Comparison of ENCODE assay signal across 33 cellular contexts in the genomic region with DNA sequence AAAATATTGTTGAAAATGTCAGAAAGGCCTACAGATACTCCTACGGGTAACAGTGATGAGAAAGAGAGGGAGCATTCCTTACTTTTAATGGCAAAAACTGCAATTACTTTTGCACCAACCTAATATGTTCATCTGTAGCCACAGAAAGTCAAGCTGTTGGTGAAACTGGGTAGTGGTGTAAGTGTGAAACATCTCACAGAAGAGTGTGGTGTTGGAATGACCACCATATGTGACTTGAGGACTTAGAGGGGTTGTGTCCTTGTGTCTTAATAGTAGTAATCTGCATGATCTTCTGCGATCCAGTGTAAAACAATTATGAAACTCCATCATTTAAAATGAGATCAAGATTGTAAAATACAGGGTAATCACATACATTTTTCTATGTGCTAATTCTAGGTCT.
"Had no signal": no experiment of that assay in that cellular context is flagged by ENCODE, and none has a peak within 500 bp of the region (broad histone marks: within the 10 kb centered on the region; RNA-seq: fewer than 3 reads in every experiment).

No MANE protein-coding gene starts in this region.

- DNase-seq: Kasumi-1, MG63, NCI-H1048, NCI-H1092 treated with DMSO at 0.1 percent for 48 hours, NCI-H1105 treated with DMSO at 0.1 percent for 48 hours, NCI-H1417, NCI-H1436, NCI-H146, NCI-H1694, NCI-H187, NCI-H1930, NCI-H2029 treated with DMSO at 0.1 percent for 48 hours, NCI-H2081 treated with DMSO at 0.1 percent for 48 hours, NCI-H2107, NCI-H2171, NCI-H226, NCI-H446 treated with DMSO at 0.1 percent for 48 hours, NCI-H510A, NCI-H524, NCI-H526, NCI-H69, NCI-H748 treated with DMSO at 0.1 percent for 48 hours, NCI-H82, PC-9, SHP77, SIG-M5, SJCRH30 had no signal

- H2AFZ ChIP-seq: PC-9 had no signal

- H3K4me1 ChIP-seq: SJCRH30 had no signal

- H3K27me3 ChIP-seq: MG63, SJCRH30 had no signal

- H3K9me3 ChIP-seq: MG63, SJCRH30 had no signal

- FAIRE-seq: RCC 7860 had no signal

- H3K4me3 ChIP-seq: MG63, PC-9, SJCRH30, SK-N-MC had no signal

- H3K36me3 ChIP-seq: MG63, SJCRH30 had no signal

- ATAC-seq: Panc1, Right ventricle myocardium inferior, SK-N-SH treated with all-trans-retinoic acid at 6 μM for 48 hours had no signal

- H3K27ac ChIP-seq: PC-9, RWPE1, SJCRH30, SK-N-MC had no signal

- H3K4me2 ChIP-seq: PC-9 had no signal
